In the genomic region with DNA sequence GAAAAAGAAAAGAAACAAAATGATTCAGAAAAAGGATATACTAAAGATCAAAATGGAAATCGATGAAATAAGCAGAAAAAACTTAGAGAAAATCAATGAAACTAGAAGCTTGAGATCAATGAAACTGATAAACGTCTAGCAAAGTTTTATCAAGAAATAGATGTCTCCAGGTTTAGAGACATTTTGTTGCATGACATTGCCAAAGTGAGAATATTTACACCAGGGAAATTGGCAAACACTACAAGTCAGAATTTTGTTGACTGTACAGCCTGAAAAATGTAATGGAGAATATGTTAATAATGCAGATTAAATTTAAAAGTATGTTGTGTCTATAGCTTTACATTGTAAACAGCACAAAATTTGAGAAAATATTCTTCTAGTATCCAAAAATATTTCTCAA, we compare ENCODE assay signal across 29 cellular contexts.
"Had no signal": no experiment of that assay in that cellular context is flagged by ENCODE, and none has a peak within 500 bp of the region (broad histone marks: within the 10 kb centered on the region; RNA-seq: fewer than 3 reads in every experiment).

No MANE protein-coding gene starts in this region.

- H2AFZ ChIP-seq: hepatocyte had no signal

- H3K27ac ChIP-seq: colonic mucosa, coronary artery, dorsolateral prefrontal cortex, epithelial cell of prostate, esophagus muscularis mucosa, esophagus squamous epithelium, foreskin keratinocyte, gastrocnemius medialis, gastroesophageal sphincter, heart left ventricle, heart right ventricle, hepatocyte had no signal

- H3K36me3 ChIP-seq: colonic mucosa, esophagus muscularis mucosa, esophagus squamous epithelium, gastrocnemius medialis, gastroesophageal sphincter, heart left ventricle, heart right ventricle had no signal

- ATAC-seq: effector memory CD8-positive, alpha-beta T cell; esophagus mucosa; foreskin keratinocyte; gastrocnemius medialis; gastroesophageal sphincter; heart left ventricle; heart right ventricle had no signal

- H3K4me2 ChIP-seq: hepatocyte had no signal

- H3K4me1 ChIP-seq: colonic mucosa, esophagus muscularis mucosa, foreskin keratinocyte, gastrocnemius medialis, heart left ventricle had no signal

- H3K79me2 ChIP-seq: hepatocyte had no signal

- DNase-seq: colonic mucosa; cortex of kidney; dermis blood vessel endothelial cell; dorsolateral prefrontal cortex; effector CD4-positive, alpha-beta T cell; effector CD8-positive, alpha-beta T cell; effector memory CD4-positive, alpha-beta T cell; effector memory CD8-positive, alpha-beta T cell; endodermal cell; erythroblast; esophagus squamous epithelium; foreskin fibroblast; foreskin keratinocyte; foreskin melanocyte; gastrocnemius medialis; glutamatergic neuron; head of caudate nucleus; heart left ventricle; heart right ventricle had no signal

- H3K9me3 ChIP-seq: colonic mucosa, esophagus muscularis mucosa, esophagus squamous epithelium, gastrocnemius medialis, gastroesophageal sphincter had no signal

- H3K4me3 ChIP-seq: colonic mucosa, coronary artery, dorsolateral prefrontal cortex, esophagus muscularis mucosa, esophagus squamous epithelium, gastrocnemius medialis, gastroesophageal sphincter, heart left ventricle, heart right ventricle, hepatocyte had no signal

- FAIRE-seq: colon, endometrium, endothelial cell of umbilical vein, frontal cortex had no signal
